ENCODE assay signal across 11 cellular contexts in the genomic region with DNA sequence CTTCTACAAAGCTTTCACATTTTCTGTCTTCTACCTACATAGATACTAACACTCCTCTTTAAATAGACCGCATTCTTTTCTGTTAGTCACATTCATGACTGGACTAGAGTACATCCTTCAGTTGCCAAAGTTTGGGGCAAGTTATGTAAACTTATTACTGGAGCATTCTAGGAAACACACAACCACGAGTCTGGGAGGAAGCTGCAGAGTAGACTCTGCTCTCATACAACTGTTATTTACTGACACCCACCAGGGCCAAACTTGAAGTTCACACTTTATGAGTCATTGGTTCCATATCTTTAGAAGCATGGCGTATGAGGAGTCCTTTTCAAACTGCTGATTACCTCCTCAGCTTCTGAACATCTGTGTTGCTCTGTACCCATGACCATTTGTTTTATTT.
DNase-seq lines count a peak whose midpoint lies in the region; ATAC-seq and TF ChIP-seq lines count a peak whose summit lies in the region.
"Had no signal": no experiment of that assay in that cellular context is flagged by ENCODE, and none has a peak within 500 bp of the region (broad histone marks: within the 10 kb centered on the region; RNA-seq: fewer than 3 reads in every experiment).

No MANE protein-coding gene starts in this region.

- H3K4me1 Mint-ChIP-seq in activated naive CD4-positive, alpha-beta T cell treated with anti-CD3 and anti-CD28 coated beads, Interleukin-2, amount 10 ng/mL, durations not matched to agents 7 days and 5 days = no peaks in the 10 kb centered on the region

- ATAC-seq in GM21526 (IDR thresholded peaks at IDR 0.05; ENCODE audit: low FRiP score, unreplicated experiment) (no peak), GM21423 (IDR thresholded peaks at IDR 0.05; ENCODE audit: unreplicated experiment) (no peak)

- no peak for TF ChIP-seq CTCF in fibroblast of the aortic adventitia (IDR thresholded peaks at IDR 0.05; ENCODE audit: insufficient read depth, low read length)

- no peaks in the 10 kb centered on the region for H3K36me3 Mint-ChIP-seq in activated naive CD4-positive, alpha-beta T cell treated with anti-CD3 and anti-CD28 coated beads, Interleukin-2, amount 10 ng/mL, durations not matched to agents 7 days and 5 days

- no peak overlapping the region for H3K27ac Mint-ChIP-seq in activated naive CD4-positive, alpha-beta T cell treated with anti-CD3 and anti-CD28 coated beads, Interleukin-2, amount 10 ng/mL, durations not matched to agents 7 days and 5 days

- CTCF ChIA-PET in activated naive CD4-positive, alpha-beta T cell treated with anti-CD3 and anti-CD28 coated beads, Interleukin-2, amount 10 ng/mL, durations not matched to agents 7 days and 5 days (lab: Charles Lee) = no interaction called here

- H3K4me3 ChIP-seq in fibroblast of the aortic adventitia (ENCODE audit: low read depth, low read length) = no peak overlapping the region

- DNase-seq in Daoy (ENCODE audit: low read depth) (peak; percentile 54), RKO (ENCODE audit: low spot score) (peak; percentile 21), fibroblast of the aortic adventitia (ENCODE audit: low read depth) (peak; percentile 42), occipital lobe (lab: John Stamatoyannopoulos, UW) (peak; percentile 14), erythroblast (lab: John Stamatoyannopoulos, UW) (no peak)
- DNase-seq in activated naive CD4-positive, alpha-beta T cell treated with anti-CD3 and anti-CD28 coated beads, Interleukin-2, amount 10 ng/mL, durations not matched to agents 7 days and 5 days = no peak
- DNase-seq: activated T-cell treated with anti-CD3 and anti-CD28 coated beads for 4 hours, NCI-H1436 treated with DMSO at 0.1 percent for 48 hours, SW 1271 had no signal

- H3K4me3 Mint-ChIP-seq in activated naive CD4-positive, alpha-beta T cell treated with anti-CD3 and anti-CD28 coated beads, Interleukin-2, amount 10 ng/mL, durations not matched to agents 7 days and 5 days = no peak overlapping the region

- H3K27me3 Mint-ChIP-seq in activated naive CD4-positive, alpha-beta T cell treated with anti-CD3 and anti-CD28 coated beads, Interleukin-2, amount 10 ng/mL, durations not matched to agents 7 days and 5 days = no peaks in the 10 kb centered on the region

- TF ChIP-seq POLR2A in erythroblast (IDR thresholded peaks at IDR 0.05; ENCODE audit: low read length) = no peak

- H3K9me3 Mint-ChIP-seq in activated naive CD4-positive, alpha-beta T cell treated with anti-CD3 and anti-CD28 coated beads, Interleukin-2, amount 10 ng/mL, durations not matched to agents 7 days and 5 days = peaks cover 5% of the 10 kb centered on the region

Comparison
In these comparisons a context has a peak if more than half of its experiments do, and no peak if none do; other contexts are left out.
1. DNase-seq: peak in Daoy (single experiment), RKO (single experiment), fibroblast of the aortic adventitia (single experiment) and occipital lobe (single experiment); none in activated naive CD4-positive, alpha-beta T cell treated with anti-CD3 and anti-CD28 coated beads, Interleukin-2, amount 10 ng/mL, durations not matched to agents 7 days and 5 days (single experiment) and erythroblast (0 of 2).